17 cellular contexts compared by ENCODE assay signal in the genomic region with DNA sequence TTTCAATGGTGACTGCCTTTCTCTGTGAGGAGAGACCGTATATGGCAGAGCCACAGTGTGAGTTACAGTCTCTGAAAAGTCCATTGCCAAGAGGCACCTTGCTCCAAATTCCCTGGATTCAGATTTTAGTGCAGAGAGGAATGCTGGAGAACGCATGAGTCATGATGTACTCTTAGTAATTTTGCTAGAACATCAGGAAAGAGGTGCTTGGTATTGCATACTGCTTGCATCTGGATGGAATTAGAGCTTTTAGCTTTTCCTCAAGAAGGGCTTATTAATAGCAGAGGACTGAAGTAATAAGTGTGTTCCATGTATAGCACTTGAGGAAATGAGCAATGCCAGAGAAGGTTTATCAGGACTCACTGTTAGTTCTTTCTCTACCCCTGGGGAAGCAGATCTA. TPM values are rescaled to one million over a fixed set of nuclear protein-coding genes. Genes with fewer than 3 reads are reported as not detected.
DNase-seq lines count a peak whose midpoint lies in the region; ATAC-seq and TF ChIP-seq lines count a peak whose summit lies in the region.
"Had no signal": no experiment of that assay in that cellular context is flagged by ENCODE, and none has a peak within 500 bp of the region (broad histone marks: within the 10 kb centered on the region; RNA-seq: fewer than 3 reads in every experiment).

No MANE protein-coding gene starts in this region.

- H3K4me3 ChIP-seq in BJ (ENCODE audit: low read depth, low read length) (no peak overlapping the region), mesendoderm (ENCODE audit: low read length) (no peak overlapping the region)
- H3K4me3 ChIP-seq: body of pancreas had no signal

- no peak overlapping the region for H3K27ac ChIP-seq in mesendoderm (ENCODE audit: low read depth, low read length)
- H3K27ac ChIP-seq: body of pancreas, parathyroid adenoma, WERI-Rb-1 had no signal

- H3K23ac ChIP-seq in mesendoderm (ENCODE audit: low read length) = no peak overlapping the region

- no peaks in the 10 kb centered on the region for H3K4me1 ChIP-seq in mesendoderm (ENCODE audit: control insufficient read depth, low read depth, low read length)
- H3K4me1 ChIP-seq: body of pancreas, parathyroid adenoma had no signal

- H4K8ac ChIP-seq in mesendoderm (ENCODE audit: low read depth, low read length) = no peak overlapping the region

- DNase-seq in BJ (ENCODE audit: low read depth) (peak; percentile 91), M059J (ENCODE audit: low read depth) (peak; percentile 19), dedifferentiated amniotic fluid mesenchymal stem cell (ENCODE audit: extremely low spot score) (peak; percentile 89), mesendoderm (peak; percentile 48), NCI-H1048 (lab: John Stamatoyannopoulos, UW) (no peak), NCI-H146 (lab: John Stamatoyannopoulos, UW) (no peak), SKM-1 treated with dmso at 0.1 percent for 144 hours (lab: John Stamatoyannopoulos, UW; ENCODE audit: unreplicated experiment) (no peak)
- DNase-seq: activated gamma-delta T cell treated with Interleukin-2 at 50 U/mL for 16 hours; body of pancreas; effector CD8-positive, alpha-beta T cell; kidney glomerular epithelial cell; NCI-H1436 treated with DMSO at 0.1 percent for 48 hours; NCI-H524 treated with DMSO at 0.1 percent for 48 hours; substantia nigra; WERI-Rb-1 had no signal

- H3K79me1 ChIP-seq in mesendoderm (ENCODE audit: low read length) = no peaks in the 10 kb centered on the region

- H3K4ac ChIP-seq in mesendoderm (ENCODE audit: low read depth, low read length) = no peak overlapping the region

- no CpG with 5 or more reads among the region's 2 CpGs for WGBS in mesendoderm (ENCODE audit: extremely low coverage, insufficient coverage, low lambda C conversion rate)

- CTCF ChIA-PET in BJ (lab: Yijun Ruan, JAX) = interaction anchor here (1.1 to 1.9 kb wide), 3 partner anchors 9 to 18 kb away, joined by 3 to 5 read pairs (median 5); no protein-coding TSS in a partner anchor

- H3K4me2 ChIP-seq in mesendoderm (ENCODE audit: low read length) = no peak overlapping the region

- ATAC-seq in GM18870 (IDR thresholded peaks at IDR 0.05; ENCODE audit: unreplicated experiment) = no peak
- ATAC-seq: body of pancreas had no signal

- H3K36me3 ChIP-seq in BJ (ENCODE audit: control insufficient read depth, insufficient read depth, low read length) (no peaks in the 10 kb centered on the region), mesendoderm (ENCODE audit: control insufficient read depth, insufficient read depth, low read length) (no peaks in the 10 kb centered on the region)
- H3K36me3 ChIP-seq: WERI-Rb-1 had no signal

- POLR2A ChIA-PET in BJ (lab: Charles Lee) = no interaction called here

- TF ChIP-seq CTCF in BJ (IDR thresholded peaks at IDR 0.05; ENCODE audit: insufficient read depth, low read depth, low read length) = no peak

- H2BK120ac ChIP-seq in mesendoderm (ENCODE audit: low read depth, low read length) = no peak overlapping the region

- H2AK5ac ChIP-seq in mesendoderm (ENCODE audit: low read length) = no peak overlapping the region

- H4K5ac ChIP-seq in mesendoderm (ENCODE audit: low read length) = no peak overlapping the region

- H2BK5ac ChIP-seq in mesendoderm (ENCODE audit: low read length) = no peak overlapping the region

- H3K9ac ChIP-seq in mesendoderm (ENCODE audit: low read length) = no peak overlapping the region
- H3K9ac ChIP-seq: parathyroid adenoma had no signal

- H2BK15ac ChIP-seq in mesendoderm (replicated peaks; ENCODE audit: low read depth) = no peak overlapping the region

- H3K56ac ChIP-seq in mesendoderm (ENCODE audit: low read length) = no peak overlapping the region

- no peaks in the 10 kb centered on the region for H3K27me3 ChIP-seq in BJ (ENCODE audit: control insufficient read depth, insufficient read depth, low read length)
- no peaks in the 10 kb centered on the region for H3K27me3 ChIP-seq in mesendoderm (ENCODE audit: insufficient read depth, low read length, poor library complexity)
- H3K27me3 ChIP-seq: body of pancreas had no signal

- H3K79me2 ChIP-seq in mesendoderm (ENCODE audit: control insufficient read depth, insufficient read depth, low read length) = no peaks in the 10 kb centered on the region
- H3K79me2 ChIP-seq: parathyroid adenoma had no signal

- no peak overlapping the region for H3K18ac ChIP-seq in mesendoderm (ENCODE audit: low read length)

RNA-seq across cellular contexts. Expression of a gene that starts 40.5 kb away (rescaled TPM):
- 23.8 and 42.7 TPM in 2 replicates for polyA plus RNA-seq in BJ (2011; rRNA removed)
- 32.1 and 36.3 TPM in 2 replicates for polyA minus RNA-seq in BJ (2011; rRNA and poly(A)+ RNA removed)
- 17.0 and 35.8 TPM in 2 replicates for total RNA-seq in M059J (2014; rRNA removed; shearing (Covaris generic))
- polyA plus RNA-seq in mesendoderm (2013, experiment 1 of 2) = 9.7 TPM
- polyA plus RNA-seq in mesendoderm (2013, experiment 2 of 2) = 10.8 TPM

Comparison
In these comparisons a context has a peak if more than half of its experiments do, and no peak if none do; other contexts are left out.
1. DNase-seq: peak in BJ (single experiment), M059J (single experiment), dedifferentiated amniotic fluid mesenchymal stem cell (single experiment) and mesendoderm (single experiment); none in NCI-H1048 (single experiment), NCI-H146 (single experiment) and SKM-1 treated with dmso at 0.1 percent for 144 hours (single experiment).